Comparison of ENCODE assay signal across 27 cellular contexts in the genomic region with DNA sequence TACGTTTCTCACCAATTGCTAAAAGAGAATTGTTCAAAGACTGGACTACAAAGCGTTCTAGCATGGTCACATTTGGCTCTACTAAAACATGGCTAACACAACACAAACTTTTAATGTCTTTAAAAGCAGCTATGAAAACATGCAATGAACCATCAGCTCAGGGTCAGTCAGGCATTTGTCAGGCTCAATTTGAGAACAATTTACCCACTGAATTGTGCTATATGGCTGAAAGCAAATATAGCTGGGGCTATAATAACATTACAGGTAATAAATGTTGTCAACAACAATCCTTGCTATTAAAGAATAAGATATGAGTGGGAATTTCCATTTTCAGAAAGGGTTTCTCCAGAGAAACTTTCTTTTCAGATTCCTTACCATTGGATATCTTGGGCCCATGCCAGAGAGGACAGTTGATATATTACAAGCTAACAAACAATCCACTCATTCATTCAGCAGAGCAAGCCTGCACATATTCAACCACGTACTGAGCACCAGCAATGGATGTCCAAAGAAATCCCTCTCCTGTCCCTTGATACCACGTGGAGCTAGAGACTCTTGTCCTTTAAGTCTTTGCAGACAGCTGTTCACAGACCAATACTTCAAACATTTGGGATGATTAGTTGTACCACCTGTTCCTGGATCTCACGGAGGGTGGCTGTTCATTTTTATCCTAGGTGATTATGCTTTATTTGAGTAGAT.
DNase-seq lines count a peak whose midpoint lies in the region; ATAC-seq, FAIRE-seq and TF ChIP-seq lines count a peak whose summit lies in the region.
"Had no signal": no experiment of that assay in that cellular context is flagged by ENCODE, and none has a peak within 500 bp of the region (broad histone marks: within the 10 kb centered on the region; RNA-seq: fewer than 3 reads in every experiment).

No MANE protein-coding gene starts in this region.

- peak; percentile 38 for FAIRE-seq in GM12892 (lab: Jason Lieb, UNC)
- FAIRE-seq: astrocyte, GM12878, H1, K562 had no signal

- DNase-seq in GM12892 (ENCODE audit: insufficient read length) (no peak), NCI-H1930 (lab: John Stamatoyannopoulos, UW) (peak; percentile 20 to 33), SHP77 (lab: John Stamatoyannopoulos, UW) (peak; percentile 80 to 90), renal cortical epithelial cell (ENCODE audit: low read depth) (peak; percentile 15), SW480 (ENCODE audit: low spot score) (no peak), A172 (ENCODE audit: low spot score) (no peak)
- DNase-seq: activated B cell treated with CpG ODN at 0.5 μM for 24 hours; activated CD8-positive, alpha-beta T cell treated with anti-CD3 and anti-CD28 coated beads for 36 hours; activated naive CD8-positive, alpha-beta T cell treated with anti-CD3 and anti-CD28 coated beads for 36 hours; CD4-positive, alpha-beta memory T cell; cerebellar nuclear complex; DMS79 treated with DMSO at 0.1 percent for 48 hours; dorsolateral prefrontal cortex; glutamatergic neuron; kidney; lower lobe of right lung; MM.1S; right lobe of liver; SK-N-SH; stimulated activated CD4-positive, alpha-beta T cell treated with anti-CD3 and anti-CD28 coated beads, Interleukin-15, amount 100 ng/mL, for 24 hours; stimulated activated naive CD8-positive, alpha-beta T cell treated with anti-CD3 and anti-CD28 coated beads, Interleukin-15, Interleukin-2, amounts not matched to agents 100 U/mL and 50 U/mL, for 24 hours; T-helper 2 cell had no signal

- no peak for ATAC-seq in HG03097 (IDR thresholded peaks at IDR 0.05; ENCODE audit: low FRiP score, unreplicated experiment)
- ATAC-seq: activated CD8-positive, alpha-beta T cell treated with anti-CD3 and anti-CD28 coated beads for 36 hours; GM12878; K562; lower lobe of right lung; right lobe of liver; stimulated activated naive CD8-positive, alpha-beta T cell treated with anti-CD3 and anti-CD28 coated beads, Interleukin-15, Interleukin-2, amounts not matched to agents 100 U/mL and 50 U/mL, for 24 hours had no signal

- TF ChIP-seq POLR2A in GM12892 (IDR thresholded peaks at IDR 0.05; ENCODE audit: low read depth, low read length): no peak

Comparison
In these comparisons a context has a peak if more than half of its experiments do, and no peak if none do; other contexts are left out.
1. DNase-seq: peak in NCI-H1930 (2 of 2), SHP77 (2 of 2) and renal cortical epithelial cell (single experiment); none in GM12892 (single experiment), SW480 (single experiment) and A172 (single experiment).